ENCODE assay signal across 8 cellular contexts in the genomic region with DNA sequence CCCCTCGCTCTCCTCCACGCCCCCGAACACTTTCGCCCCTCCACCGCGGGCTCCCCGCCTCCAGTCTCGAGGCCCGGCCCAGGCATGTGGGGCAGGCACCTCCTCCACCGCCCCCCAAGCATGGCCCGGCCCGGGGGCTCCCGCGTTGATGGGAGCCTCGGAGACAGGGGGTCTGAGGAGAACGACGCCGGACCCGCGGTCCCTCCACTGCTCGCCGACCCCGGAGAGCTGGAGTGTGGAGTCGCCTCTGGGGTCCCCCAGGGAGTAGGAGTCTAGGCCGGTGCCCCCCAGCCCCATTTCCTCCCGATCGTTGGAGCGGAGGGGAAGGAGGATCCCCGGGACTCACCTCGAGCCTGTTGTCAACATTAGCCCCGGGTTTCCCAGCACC. TPM values are rescaled to one million over a fixed set of nuclear protein-coding genes. Genes with fewer than 3 reads are reported as not detected.
A peak's percentile ranks its signal among the peaks of the same experiment; 100 is the strongest.
DNase-seq lines count a peak whose midpoint lies in the region; ATAC-seq and TF ChIP-seq lines count a peak whose summit lies in the region.

No MANE protein-coding gene starts in this region.

- H4K20me1 ChIP-seq in OCI-LY3 (ENCODE audit: insufficient read depth, low read length), result peaks cover 27% of the 10 kb centered on the region

- under 1% methylated on average over 31 of the region's 31 CpGs for WGBS in right cardiac atrium

- H3K36me3 ChIP-seq in CD8-positive, alpha-beta T cell (ENCODE audit: insufficient read depth, low read length), result no peaks in the 10 kb centered on the region
- H3K36me3 ChIP-seq in OCI-LY3 (replicated peaks; ENCODE audit: low read depth, low read length) (peaks cover 15% of the 10 kb centered on the region), skeletal muscle satellite cell (ENCODE audit: insufficient read depth, low read length) (peaks cover 3% of the 10 kb centered on the region)

- H3K4me2 ChIP-seq in OCI-LY3 (ENCODE audit: low read length) (peak overlapping the region; percentile 98), skeletal muscle satellite cell (ENCODE audit: low read length) (peak overlapping the region; percentile 93)

- no peak overlapping the region; the same call in 1 of the 2 replicates for H2AFZ ChIP-seq in OCI-LY3 (ENCODE audit: low read depth, low read length)

- peak overlapping the region; percentile 93 for H3K4me3 ChIP-seq in CD8-positive, alpha-beta T cell (ENCODE audit: low read depth, low read length)
- peak overlapping the region; percentile 97 for H3K4me3 ChIP-seq in OCI-LY3 (ENCODE audit: low read length)
- H3K4me3 ChIP-seq in right cardiac atrium (ENCODE audit: low read length), result peak overlapping the region; percentile 90
- peak overlapping the region; percentile 100 for H3K4me3 ChIP-seq in skeletal muscle satellite cell (ENCODE audit: low read length)

- peaks cover 43% of the 10 kb centered on the region for H3K4me1 Mint-ChIP-seq in CD8-positive, alpha-beta T cell (ENCODE audit: low read depth)

- peak overlapping the region; percentile 98 for H3K27ac ChIP-seq in CD8-positive, alpha-beta T cell (ENCODE audit: low read depth, low read length)
- H3K27ac ChIP-seq in OCI-LY3 (ENCODE audit: low read length) (peak overlapping the region; percentile 100), right cardiac atrium (ENCODE audit: low read length) (peak overlapping the region; percentile 81)

- H3K4me3 Mint-ChIP-seq in CD8-positive, alpha-beta T cell, result peak overlapping the region; percentile 94

- H3K27me3 ChIP-seq in CD8-positive, alpha-beta T cell (ENCODE audit: insufficient read depth, low read length), result no peaks in the 10 kb centered on the region
- no peaks in the 10 kb centered on the region for H3K27me3 ChIP-seq in OCI-LY3 (ENCODE audit: low read depth, low read length)
- H3K27me3 ChIP-seq in right cardiac atrium (ENCODE audit: control insufficient read depth, insufficient read depth), result no peaks in the 10 kb centered on the region
- no peaks in the 10 kb centered on the region for H3K27me3 ChIP-seq in skeletal muscle satellite cell (ENCODE audit: control insufficient read depth, insufficient read depth, low read length)

- no peaks in the 10 kb centered on the region for H3K9me3 Mint-ChIP-seq in CD8-positive, alpha-beta T cell

- POLR2A ChIA-PET in CD8-positive, alpha-beta T cell (lab: Charles Lee), result interaction anchor here (0.8 to 1.7 kb wide), 5 partner anchors 9 to 153 kb away, joined by 3 to 8 read pairs (median 5); a partner anchor contains a TSS

- H3K9ac ChIP-seq in OCI-LY3 (ENCODE audit: low read length) (peak overlapping the region; percentile 94), skeletal muscle satellite cell (ENCODE audit: low read depth, low read length) (peak overlapping the region; percentile 100)

- peaks cover 14% of the 10 kb centered on the region for H3K4me1 ChIP-seq in CD8-positive, alpha-beta T cell (ENCODE audit: insufficient read depth, low read length)
- H3K4me1 ChIP-seq in OCI-LY3 (ENCODE audit: low read length) (peaks cover 32% of the 10 kb centered on the region), right cardiac atrium (ENCODE audit: control insufficient read depth, insufficient read depth, low read length) (no peaks in the 10 kb centered on the region), skeletal muscle satellite cell (ENCODE audit: control insufficient read depth, insufficient read depth, low read length) (peaks cover 15% of the 10 kb centered on the region)

- intact Hi-C loops in CD8-positive, alpha-beta T cell (cut with DNase I, micrococcal nuclease), result loop anchor here (1.0 to 10.0 kb wide), 9 partner anchors 16 to 1302 kb away; a partner anchor contains a TSS
- intact Hi-C loops in right cardiac atrium (cut with DNase I), result loop anchor here in 1 of 4 donors (2.0 kb wide), 1 partner anchor 26 kb away; a partner anchor contains a TSS

- no peaks in the 10 kb centered on the region for H3K9me3 ChIP-seq in CD8-positive, alpha-beta T cell (ENCODE audit: low read length)
- H3K9me3 ChIP-seq in OCI-LY3 (ENCODE audit: insufficient read depth, low read length) (no peaks in the 10 kb centered on the region), right cardiac atrium (ENCODE audit: control insufficient read depth, low read length) (no peaks in the 10 kb centered on the region), skeletal muscle satellite cell (replicated peaks; ENCODE audit: low read length) (no peaks in the 10 kb centered on the region)

- H3K27me3 Mint-ChIP-seq in CD8-positive, alpha-beta T cell (ENCODE audit: low read depth), result no peaks in the 10 kb centered on the region

- no peak for TF ChIP-seq CTCF in CD8-positive, alpha-beta T cell (IDR thresholded peaks at IDR 0.05)
- no peak for TF ChIP-seq CTCF in OCI-LY3 (IDR thresholded peaks at IDR 0.05; ENCODE audit: low read depth, low read length)

- peaks cover 52% of the 10 kb centered on the region for H3K79me2 ChIP-seq in OCI-LY3 (ENCODE audit: low read length)

- H3K36me3 Mint-ChIP-seq in CD8-positive, alpha-beta T cell, result peaks cover 9% of the 10 kb centered on the region

- CTCF ChIA-PET in CD8-positive, alpha-beta T cell (lab: Charles Lee), result interaction anchor here (0.7 to 2.8 kb wide), 3 partner anchors 26 to 56 kb away, joined by 3 to 9 read pairs (median 4); a partner anchor contains a TSS

- peak in 6 of 7 experiments; percentile 8 to 61 (median 40) for DNase-seq in CD8-positive, alpha-beta T cell
- peak; percentile 64 for DNase-seq in activated naive CD4-positive, alpha-beta T cell treated with anti-CD3 and anti-CD28 coated beads, Interleukin-2, amount 50 U/mL, for 16 hours
- peak; percentile 51 to 83 (median 79) for DNase-seq in right cardiac atrium
- no peak for DNase-seq in iPS-NIHi7 (ENCODE audit: extremely low spot score)

- ATAC-seq in CD8-positive, alpha-beta T cell, result peak; percentile 34
- ATAC-seq in GM21723 (IDR thresholded peaks at IDR 0.05; ENCODE audit: unreplicated experiment), result peak; percentile 8
- ATAC-seq in right cardiac atrium, result peak; percentile 37 to 40
- no peak for ATAC-seq in GM21447 (IDR thresholded peaks at IDR 0.05; ENCODE audit: unreplicated experiment)

- H3K27ac Mint-ChIP-seq in CD8-positive, alpha-beta T cell, result peak overlapping the region; percentile 100

RNA-seq across cellular contexts. Expression of a gene that starts 0.2 kb away (rescaled TPM):
- 10 to 100 TPM; 12.7 to 14.3 TPM for total RNA-seq in CD8-positive, alpha-beta T cell
- total RNA-seq in right cardiac atrium, result 10 to 100 TPM; 14.7 to 21.0 (median 18.7) TPM
- 8.8 TPM for polyA plus RNA-seq in right cardiac atrium
- total RNA-seq in skeletal muscle satellite cell (2012; rRNA removed), result 11.6 and 14.4 TPM in 2 replicates

RNA-seq across cellular contexts. Expression of a gene that starts 26.4 kb away (rescaled TPM):
- 1 to 10 TPM; 6.6 TPM for total RNA-seq in CD8-positive, alpha-beta T cell
- total RNA-seq in right cardiac atrium, result 10 to 100 TPM; 13.4 to 28.5 (median 19.3) TPM
- 7.6 TPM for polyA plus RNA-seq in right cardiac atrium
- 11.9 and 15.9 TPM in 2 replicates for total RNA-seq in skeletal muscle satellite cell (2012; rRNA removed)
